Comparison of ENCODE assay signal across 13 cellular contexts in the genomic region with DNA sequence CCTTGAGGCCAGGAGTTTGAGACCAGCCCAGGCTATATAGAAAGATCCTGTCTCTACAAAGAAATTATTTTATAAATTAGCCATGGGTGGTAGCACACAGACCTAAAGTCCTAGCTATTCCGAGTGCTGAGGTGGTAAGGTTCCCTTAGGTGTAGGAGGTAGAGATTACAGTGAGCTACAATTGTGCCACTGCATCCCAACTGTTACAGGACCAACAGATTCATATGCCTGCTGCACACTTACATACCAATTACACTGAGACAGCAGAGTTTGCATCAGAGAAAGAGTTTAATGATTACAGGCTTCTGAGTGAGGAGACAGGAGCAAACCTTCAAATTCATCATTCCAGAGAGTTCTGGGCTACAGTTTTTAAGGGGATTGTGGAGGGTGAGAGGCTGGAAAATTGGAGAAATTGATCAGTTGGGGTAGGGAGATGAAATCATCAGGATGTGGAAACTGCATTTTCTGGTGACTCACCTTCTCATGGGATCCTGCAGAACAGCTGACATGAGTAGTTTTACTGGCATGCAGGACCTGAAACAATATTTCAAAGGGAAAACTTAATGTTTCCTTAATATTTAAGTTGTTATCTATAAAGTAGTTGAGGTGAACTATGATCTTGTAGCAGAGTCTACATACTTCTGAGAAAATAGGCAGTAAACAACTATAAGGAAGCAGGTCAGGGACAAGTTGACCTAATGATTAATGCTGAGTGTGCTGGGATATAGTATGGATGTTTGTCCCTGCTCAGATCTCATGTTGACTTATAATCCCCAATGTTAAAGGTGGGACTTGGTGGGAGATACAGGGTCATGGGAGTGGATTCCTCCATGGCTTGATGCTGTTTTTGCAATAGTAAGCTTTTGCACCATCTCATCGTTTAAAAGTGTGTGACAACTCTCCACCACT. TPM values are rescaled to one million over a fixed set of nuclear protein-coding genes. Genes with fewer than 3 reads are reported as not detected.
DNase-seq lines count a peak whose midpoint lies in the region; ATAC-seq, FAIRE-seq and TF ChIP-seq lines count a peak whose summit lies in the region.
"Had no signal": no experiment of that assay in that cellular context is flagged by ENCODE, and none has a peak within 500 bp of the region (broad histone marks: within the 10 kb centered on the region; RNA-seq: fewer than 3 reads in every experiment).

No MANE protein-coding gene starts in this region.

- no peak overlapping the region for H3K14ac ChIP-seq in trophoblast cell (ENCODE audit: low read length)

- TF ChIP-seq POLR2A in endothelial cell of umbilical vein (IDR thresholded peaks at IDR 0.05; ENCODE audit: low read depth, low read length) (peak; percentile 57), gastrocnemius medialis (IDR thresholded peaks at IDR 0.05) (no peak)

- H4K12ac ChIP-seq in trophoblast cell (ENCODE audit: low read depth, low read length): no peak overlapping the region

- H4K20me1 ChIP-seq in PC-9 (ENCODE audit: insufficient read depth): no peaks in the 10 kb centered on the region
- H4K20me1 ChIP-seq in endothelial cell of umbilical vein (replicated peaks; ENCODE audit: control insufficient read depth, extremely low read depth, insufficient read depth, low read length): no peaks in the 10 kb centered on the region

- H3K18ac ChIP-seq in trophoblast cell (ENCODE audit: low read length): no peak overlapping the region

- H3K4me2 ChIP-seq in PC-9 (peak overlapping the region; percentile 37), endothelial cell of umbilical vein (ENCODE audit: insufficient read depth, low read length) (peak overlapping the region; percentile 33), trophoblast cell (ENCODE audit: low read length) (no peak overlapping the region)

- ATAC-seq in gastrocnemius medialis (no peak), HG02852 (IDR thresholded peaks at IDR 0.05; ENCODE audit: unreplicated experiment) (no peak)
- ATAC-seq: Right ventricle myocardium inferior had no signal

- dilution Hi-C loops in endothelial cell of umbilical vein (cut with MboI; ENCODE audit: extremely low pct_ligation_motif_present, low sequenced_read_pairs): no loop called here

- H3K4me1 ChIP-seq in PC-9 (replicated peaks; ENCODE audit: insufficient read depth) (peaks cover 55% of the 10 kb centered on the region), endothelial cell of umbilical vein (ENCODE audit: control insufficient read depth, extremely low read depth, insufficient read depth, low read length) (peaks cover 64% of the 10 kb centered on the region), trophoblast cell (ENCODE audit: control insufficient read depth in 1 of 2, insufficient read depth in 2 of 2, low read length in 2 of 2) (no peaks in the 10 kb centered on the region), gastrocnemius medialis (peaks cover 0 to 2% of the 10 kb centered on the region in 2 donors)

- no peaks in the 10 kb centered on the region for H3K79me1 ChIP-seq in trophoblast cell (ENCODE audit: low read length)

- DNase-seq in DMS53 (lab: John Stamatoyannopoulos, UW): peak; percentile 25
- no peak for DNase-seq in DMS53 treated with DMSO at 0.1 percent for 48 hours (lab: John Stamatoyannopoulos, UW; ENCODE audit: unreplicated experiment)
- DNase-seq in PC-9: peak in 1 of 2 experiments; percentile 93
- peak; percentile 82 for DNase-seq in endothelial cell of umbilical vein (ENCODE audit: low read depth, low spot score)
- peak; percentile 13 to 63 for DNase-seq in trophoblast cell
- DNase-seq in NCI-H1105 treated with DMSO at 0.1 percent for 48 hours (lab: John Stamatoyannopoulos, UW): no peak
- no peak for DNase-seq in gastrocnemius medialis
- DNase-seq: activated naive CD4-positive, alpha-beta T cell treated with anti-CD3 and anti-CD28 coated beads for 36 hours; effector CD4-positive, alpha-beta T cell had no signal

- peak; percentile 77 for FAIRE-seq in endothelial cell of umbilical vein (lab: Jason Lieb, UNC)
- FAIRE-seq: G401.6 had no signal

- no peak overlapping the region for H4K91ac ChIP-seq in trophoblast cell (ENCODE audit: low read depth, low read length)

- no peak overlapping the region for H2AK5ac ChIP-seq in trophoblast cell (ENCODE audit: low read length)

- no CpG with 5 or more reads among the region's 2 CpGs for WGBS in trophoblast cell (ENCODE audit: extremely low coverage, insufficient coverage, insufficient read length)

- peaks cover 40% of the 10 kb centered on the region for H3F3A ChIP-seq in PC-9 (ENCODE audit: insufficient read depth, low read depth)

- H3K4ac ChIP-seq in trophoblast cell (ENCODE audit: low read depth, low read length): no peak overlapping the region

- CTCF ChIA-PET in PC-9 (lab: Charles Lee) (no interaction called here), endothelial cell of umbilical vein (lab: Charles Lee) (interaction anchor here (1.0 to 1.5 kb wide), 3 partner anchors 73 to 77 kb away, joined by 3 to 6 read pairs (median 3); no protein-coding TSS in a partner anchor)

- BruUV-seq in PC-9 (replicated peaks; lab: Mats Ljungman, UMichigan) (no TSS peak), endothelial cell of umbilical vein (replicated peaks; lab: Mats Ljungman, UMichigan) (no TSS peak)

- no peak overlapping the region for H2BK120ac ChIP-seq in trophoblast cell (ENCODE audit: insufficient read depth, low read length, poor library complexity)

- H2AFZ ChIP-seq in PC-9: no peak overlapping the region
- no peak overlapping the region for H2AFZ ChIP-seq in endothelial cell of umbilical vein (ENCODE audit: low read depth, low read length)
- H2AFZ ChIP-seq in trophoblast cell (ENCODE audit: insufficient read depth, low read length, poor library complexity): no peak overlapping the region

- H3K9me3 ChIP-seq in PC-9 (ENCODE audit: insufficient read depth, low read depth) (peaks cover 6% of the 10 kb centered on the region), endothelial cell of umbilical vein (replicated peaks; ENCODE audit: control insufficient read depth, insufficient read depth, low read length) (no peaks in the 10 kb centered on the region), trophoblast cell (ENCODE audit: insufficient read depth, low read depth, low read length) (no peaks in the 10 kb centered on the region), gastrocnemius medialis (no peaks in the 10 kb centered on the region)

- no peaks in the 10 kb centered on the region; the same call in 1 of the 2 replicates for H3K9me2 ChIP-seq in PC-9 (ENCODE audit: insufficient read depth)

- peak overlapping the region; percentile 85 for H3K27ac ChIP-seq in PC-9
- peak overlapping the region; percentile 95 for H3K27ac ChIP-seq in endothelial cell of umbilical vein (ENCODE audit: insufficient read depth, low read depth, low read length)
- no peak overlapping the region for H3K27ac ChIP-seq in trophoblast cell (ENCODE audit: low read depth, low read length)
- no peak overlapping the region for H3K27ac ChIP-seq in gastrocnemius medialis
- H3K27ac ChIP-seq: 22Rv1 had no signal

- H3K9ac ChIP-seq in endothelial cell of umbilical vein (replicated peaks; ENCODE audit: extremely low read depth, insufficient read depth, low read length): peak overlapping the region; percentile 53
- H3K9ac ChIP-seq in trophoblast cell (ENCODE audit: low read length): no peak overlapping the region

- H3K79me2 ChIP-seq in PC-9 (ENCODE audit: low read depth) (no peaks in the 10 kb centered on the region), endothelial cell of umbilical vein (ENCODE audit: control insufficient read depth, insufficient read depth, low read length) (peaks cover 64% of the 10 kb centered on the region), trophoblast cell (ENCODE audit: control insufficient read depth, insufficient read depth, low read length, poor library complexity) (no peaks in the 10 kb centered on the region)

- no peaks in the 10 kb centered on the region for H3K9me1 ChIP-seq in endothelial cell of umbilical vein (replicated peaks; ENCODE audit: control insufficient read depth, extremely low read depth, insufficient read depth, low read length)

- no peak overlapping the region for H4K8ac ChIP-seq in trophoblast cell (ENCODE audit: low read depth, low read length)

- POLR2A ChIA-PET in PC-9 (lab: Charles Lee; ENCODE audit: unreplicated experiment) (interaction anchor here (0.7 kb wide), 1 partner anchor 83 kb away, joined by 4 read pairs; no protein-coding TSS in a partner anchor), endothelial cell of umbilical vein (lab: Charles Lee) (no interaction called here)

- no peak overlapping the region for H2BK5ac ChIP-seq in trophoblast cell (ENCODE audit: low read depth, low read length, poor library complexity)

- H3K23ac ChIP-seq in trophoblast cell (ENCODE audit: low read length): no peak overlapping the region

- TF ChIP-seq CTCF in PC-9 (conservative IDR thresholded peaks at IDR 0.05) (no peak), endothelial cell of umbilical vein (IDR thresholded peaks at IDR 0.05; ENCODE audit: extremely low read depth in 1 of 2, insufficient read depth in 1 of 2, low read depth in 1 of 2, low read length in 2 of 2) (no peak), gastrocnemius medialis (IDR thresholded peaks at IDR 0.05 in 4 of 5, conservative IDR thresholded peaks at IDR 0.05 in 1 of 5) (no peak)

- H2BK12ac ChIP-seq in trophoblast cell (ENCODE audit: low read length): no peak overlapping the region

- no peaks in the 10 kb centered on the region for H3K27me3 ChIP-seq in PC-9 (ENCODE audit: insufficient read depth, low read depth)
- H3K27me3 ChIP-seq in endothelial cell of umbilical vein (ENCODE audit: control insufficient read depth in 2 of 2, insufficient read depth in 2 of 2, low read length in 2 of 2): no peaks in the 10 kb centered on the region
- peaks cover 2% of the 10 kb centered on the region for H3K27me3 ChIP-seq in trophoblast cell (ENCODE audit: insufficient read depth, low read length)
- peaks cover 0 to 17% (median 0%) of the 10 kb centered on the region in 3 donors for H3K27me3 ChIP-seq in gastrocnemius medialis

- H3K36me3 ChIP-seq in PC-9 (ENCODE audit: low read depth) (no peaks in the 10 kb centered on the region), endothelial cell of umbilical vein (ENCODE audit: control insufficient read depth in 2 of 2, extremely low read depth in 1 of 2, insufficient read depth in 2 of 2, low read length in 2 of 2) (no peaks in the 10 kb centered on the region), trophoblast cell (ENCODE audit: control insufficient read depth in 1 of 2, insufficient read depth in 2 of 2, low read length in 2 of 2) (no peaks in the 10 kb centered on the region), gastrocnemius medialis (no peaks in the 10 kb centered on the region)

- intact Hi-C loops in PC-9 (cut with micrococcal nuclease; ENCODE audit: unreplicated experiment) (no loop called here), endothelial cell of umbilical vein (cut with micrococcal nuclease) (loop anchor here (10.0 kb wide), 1 partner anchor 1191 kb away; no protein-coding TSS in a partner anchor), gastrocnemius medialis (cut with DNase I; ENCODE audit: low total_unique reads) (no loop called here)

- H3K4me3 ChIP-seq in PC-9: peak overlapping the region; percentile 0; the same call in 1 of the 2 replicates
- H3K4me3 ChIP-seq in endothelial cell of umbilical vein (replicated peaks in 1 of 3; ENCODE audit: insufficient read depth in 1 of 3, low read depth in 1 of 3, low read length in 3 of 3): no peak overlapping the region
- no peak overlapping the region for H3K4me3 ChIP-seq in trophoblast cell (ENCODE audit: low read depth, low read length)
- no peak overlapping the region for H3K4me3 ChIP-seq in gastrocnemius medialis

- in situ Hi-C loops in gastrocnemius medialis (cut with MboI; ENCODE audit: low sequenced_read_pairs in 4 of 4): no loop called here

RNA-seq across cellular contexts. Expression of a gene that starts 54.7 kb away (rescaled TPM):
- total RNA-seq in PC-9 (2021) (3.6 and 6.3 TPM in 2 replicates), endothelial cell of umbilical vein (6.6 and 8.1 TPM in 2 replicates), gastrocnemius medialis (1 to 10 TPM; 1.1 to 3.3 (median 1.4) TPM)
- polyA plus RNA-seq in endothelial cell of umbilical vein: 10.4 and 11.1 TPM in 2 replicates
- 8.6 and 9.1 TPM in 2 replicates for polyA plus RNA-seq in endothelial cell of umbilical vein (2011; cell fraction: cytosol; rRNA removed)
- 6.8 and 7.3 TPM in 2 replicates for polyA plus RNA-seq in endothelial cell of umbilical vein (2011; cell fraction: nucleus; rRNA removed)
- 3.9 and 4.3 TPM in 2 replicates for polyA plus RNA-seq in endothelial cell of umbilical vein (2012)
- 7.2 and 7.3 TPM in 2 replicates for polyA minus RNA-seq in endothelial cell of umbilical vein
- 1.2 TPM for polyA minus RNA-seq in endothelial cell of umbilical vein (2011; cell fraction: cytosol; rRNA and poly(A)+ RNA removed)
- 12.9 and 14.0 TPM in 2 replicates for polyA minus RNA-seq in endothelial cell of umbilical vein (2011; cell fraction: nucleus; rRNA and poly(A)+ RNA removed)
- 0.06 and 0.07 TPM in 2 replicates for polyA plus RNA-seq in trophoblast cell (2013)

Comparison
In these comparisons a context has a peak if more than half of its experiments do, and no peak if none do; other contexts are left out.
1. DNase-seq: peak in DMS53 (single experiment), endothelial cell of umbilical vein (single experiment) and trophoblast cell (2 of 2); none in DMS53 treated with DMSO at 0.1 percent for 48 hours (single experiment), NCI-H1105 treated with DMSO at 0.1 percent for 48 hours (single experiment) and gastrocnemius medialis (0 of 2).
2. H3K27ac ChIP-seq: peak in PC-9 (single experiment) and endothelial cell of umbilical vein (single experiment); none in trophoblast cell (single experiment) and gastrocnemius medialis (0 of 4).